36 cellular contexts compared by ENCODE assay signal in the genomic region with DNA sequence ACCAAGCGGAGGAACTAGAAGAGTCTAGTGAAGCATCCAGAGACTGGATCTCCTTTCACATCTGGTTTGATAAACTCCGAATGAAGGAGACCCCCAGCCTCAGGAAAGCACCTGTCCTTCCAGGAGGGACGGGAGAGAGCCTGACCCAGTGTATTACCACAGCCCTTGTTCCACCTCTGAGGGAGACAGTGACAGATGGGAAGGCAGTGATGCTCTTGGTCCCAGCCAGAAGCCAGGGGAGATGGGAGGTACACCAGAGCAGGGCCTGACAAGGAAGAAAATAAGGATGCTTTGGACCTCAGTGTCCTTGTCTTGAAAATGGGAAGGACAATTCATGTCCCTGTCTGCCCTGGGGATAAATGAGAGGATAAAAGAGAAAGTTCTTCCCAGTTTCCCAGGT. TPM values are rescaled to one million over a fixed set of nuclear protein-coding genes. Genes with fewer than 3 reads are reported as not detected.
"Had no signal": no experiment of that assay in that cellular context is flagged by ENCODE, and none has a peak within 500 bp of the region (broad histone marks: within the 10 kb centered on the region; RNA-seq: fewer than 3 reads in every experiment).

No MANE protein-coding gene starts in this region.

- H3K36me3 Mint-ChIP-seq: activated CD4-positive, alpha-beta memory T cell treated with anti-CD3 and anti-CD28 coated beads for 36 hours; activated CD8-positive, alpha-beta memory T cell treated with anti-CD3 and anti-CD28 coated beads, Interleukin-2, amount 10 ng/mL, durations not matched to agents 7 days and 5 days; activated naive CD4-positive, alpha-beta T cell treated with anti-CD3 and anti-CD28 coated beads, Interleukin-2, amount 50 U/mL, for 72 hours; T-cell had no signal

- H3K9me3 Mint-ChIP-seq: activated B cell treated with CpG ODN at 0.5 μM for 24 hours; activated CD4-positive, alpha-beta memory T cell treated with anti-CD3 and anti-CD28 coated beads for 36 hours; activated naive CD4-positive, alpha-beta T cell treated with anti-CD3 and anti-CD28 coated beads for 36 hours; activated naive CD4-positive, alpha-beta T cell treated with anti-CD3 and anti-CD28 coated beads, Interleukin-2, amount 50 U/mL, for 72 hours; activated T-helper 17 cell treated with anti-CD3 and anti-CD28 coated beads, Interleukin-2, amount 50 U/mL, for 72 hours; T-cell had no signal

- H3K27ac Mint-ChIP-seq: activated B cell treated with CpG ODN at 0.5 μM for 24 hours; activated CD4-positive, alpha-beta memory T cell treated with anti-CD3 and anti-CD28 coated beads for 36 hours; activated CD8-positive, alpha-beta memory T cell treated with anti-CD3 and anti-CD28 coated beads, Interleukin-2, amount 10 ng/mL, durations not matched to agents 7 days and 5 days; activated naive CD4-positive, alpha-beta T cell treated with anti-CD3 and anti-CD28 coated beads for 36 hours; activated naive CD4-positive, alpha-beta T cell treated with anti-CD3 and anti-CD28 coated beads, Interleukin-2, amount 50 U/mL, for 72 hours; activated T-cell treated with anti-CD3 and anti-CD28 coated beads, Interleukin-2, amount 50 U/mL, for 72 hours; activated T-helper 17 cell treated with anti-CD3 and anti-CD28 coated beads, Interleukin-2, amount 50 U/mL, for 72 hours; T-cell; T-helper 17 cell had no signal

- H3K4me1 Mint-ChIP-seq: activated B cell treated with CpG ODN at 0.5 μM for 24 hours; activated T-helper 17 cell treated with anti-CD3 and anti-CD28 coated beads, Interleukin-2, amount 50 U/mL, for 72 hours had no signal

- ATAC-seq: activated CD8-positive, alpha-beta memory T cell treated with anti-CD3 and anti-CD28 coated beads, Interleukin-2, amount 10 ng/mL, durations not matched to agents 7 days and 5 days; activated naive CD4-positive, alpha-beta T cell treated with anti-CD3 and anti-CD28 coated beads, Interleukin-2, amount 50 U/mL, for 72 hours; activated T-cell treated with anti-CD3 and anti-CD28 coated beads, Interleukin-2, amount 50 U/mL, for 72 hours; activated T-helper 17 cell treated with anti-CD3 and anti-CD28 coated beads, Interleukin-2, amount 50 U/mL, for 72 hours; body of pancreas; PC-3; SK-N-SH treated with all-trans-retinoic acid at 6 μM for 48 hours; T-cell; T-helper 17 cell had no signal

- H3K27me3 Mint-ChIP-seq: activated CD8-positive, alpha-beta memory T cell treated with anti-CD3 and anti-CD28 coated beads, Interleukin-2, amount 10 ng/mL, durations not matched to agents 7 days and 5 days had no signal

- H3K4me3 Mint-ChIP-seq: activated B cell treated with CpG ODN at 0.5 μM for 24 hours; activated CD4-positive, alpha-beta memory T cell treated with anti-CD3 and anti-CD28 coated beads for 36 hours; activated CD8-positive, alpha-beta memory T cell treated with anti-CD3 and anti-CD28 coated beads, Interleukin-2, amount 10 ng/mL, durations not matched to agents 7 days and 5 days; activated naive CD4-positive, alpha-beta T cell treated with anti-CD3 and anti-CD28 coated beads for 36 hours; activated T-cell treated with anti-CD3 and anti-CD28 coated beads, Interleukin-2, amount 50 U/mL, for 72 hours; activated T-helper 17 cell treated with anti-CD3 and anti-CD28 coated beads, Interleukin-2, amount 50 U/mL, for 72 hours; T-cell; T-helper 17 cell had no signal

- DNase-seq: activated B cell treated with CpG ODN at 0.5 μM for 24 hours; activated CD4-positive, alpha-beta memory T cell treated with anti-CD3 and anti-CD28 coated beads for 36 hours; activated CD4-positive, alpha-beta T cell treated with anti-CD3 and anti-CD28 coated beads for 4 hours; activated CD4-positive, alpha-beta T cell treated with anti-CD3 and anti-CD28 coated beads, Interleukin-2, amount 50 U/mL, for 1 hour; activated CD4-positive, CD25-positive, alpha-beta regulatory T cell treated with anti-CD3 and anti-CD28 coated beads, Interleukin-2, amount 50 U/mL, for 72 hours; activated CD8-positive, alpha-beta memory T cell treated with anti-CD3 and anti-CD28 coated beads, Interleukin-2, amount 10 ng/mL, durations not matched to agents 7 days and 5 days; activated gamma-delta T cell treated with Interleukin-2 at 50 U/mL for 16 hours; activated naive CD4-positive, alpha-beta T cell treated with anti-CD3 and anti-CD28 coated beads for 36 hours; activated T-cell treated with anti-CD3 and anti-CD28 coated beads, Interleukin-2, amount 50 U/mL, for 1 hour; activated T-cell treated with anti-CD3 and anti-CD28 coated beads, Interleukin-2, amount 50 U/mL, for 72 hours; body of pancreas; cerebellar nuclear complex; Kasumi-1; KG1; MG63; NCI-H1048; NCI-H1105 treated with DMSO at 0.1 percent for 48 hours; NCI-H1436; NCI-H1694 treated with DMSO at 0.1 percent for 48 hours; NCI-H2029; NCI-H2107; NCI-H2171; NCI-H510A; NCI-H748 treated with DMSO at 0.1 percent for 48 hours; NK-92 treated with Interleukin-12 subunit alpha and Interleukin-12 subunit beta, amount 100 ng/mL, for 24 hours; PC-3; RPMI8226; SHP77 treated with DMSO at 0.1 percent for 48 hours; T-cell; T-helper 17 cell had no signal

RNA-seq across cellular contexts. Expression of a gene that starts 3.5 kb away (rescaled TPM):
- total RNA-seq: activated B cell treated with CpG ODN at 0.5 μM for 24 hours; activated CD4-positive, alpha-beta memory T cell treated with anti-CD3 and anti-CD28 coated beads for 36 hours; activated CD8-positive, alpha-beta memory T cell treated with anti-CD3 and anti-CD28 coated beads, Interleukin-2, amount 10 ng/mL, durations not matched to agents 7 days and 5 days; activated naive CD4-positive, alpha-beta T cell treated with anti-CD3 and anti-CD28 coated beads for 36 hours; activated naive CD4-positive, alpha-beta T cell treated with anti-CD3 and anti-CD28 coated beads, Interleukin-2, amount 50 U/mL, for 72 hours; activated T-cell treated with anti-CD3 and anti-CD28 coated beads, Interleukin-2, amount 50 U/mL, for 72 hours; activated T-helper 17 cell treated with anti-CD3 and anti-CD28 coated beads, Interleukin-2, amount 50 U/mL, for 72 hours; adrenal gland; cardiac septum; PC-3; SJSA1; T-cell; T-helper 17 cell had no signal
